Comparison of ENCODE assay signal across 14 cellular contexts in the genomic region with DNA sequence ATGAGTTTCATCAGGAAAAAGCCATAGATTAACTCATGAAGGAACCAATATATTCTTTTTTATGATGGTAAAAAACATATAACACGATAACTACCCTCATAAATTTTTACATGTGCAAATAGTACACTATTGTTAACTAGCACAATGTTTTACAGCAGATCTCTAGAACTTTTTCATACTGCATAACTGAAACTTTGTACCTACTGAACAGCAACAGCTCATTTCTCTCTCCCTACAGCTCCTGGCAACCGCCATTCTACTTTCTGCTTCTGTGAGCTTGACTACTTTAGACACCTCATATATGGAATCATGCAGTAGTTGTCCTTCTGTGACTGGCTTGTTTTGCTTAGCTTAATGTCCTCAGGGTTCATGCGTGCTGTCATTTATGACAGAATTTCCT.
DNase-seq lines count a peak whose midpoint lies in the region; ATAC-seq lines count a peak whose summit lies in the region.
"Had no signal": no experiment of that assay in that cellular context is flagged by ENCODE, and none has a peak within 500 bp of the region (broad histone marks: within the 10 kb centered on the region; RNA-seq: fewer than 3 reads in every experiment).

No MANE protein-coding gene starts in this region.

- H3K9me3 Mint-ChIP-seq in activated CD4-positive, alpha-beta T cell treated with anti-CD3 and anti-CD28 coated beads for 36 hours (ENCODE audit: low read depth): no peaks in the 10 kb centered on the region

- peaks cover 17 to 30% of the 10 kb centered on the region in 2 donors for H3K4me1 ChIP-seq in mucosa of rectum (ENCODE audit: control insufficient read depth in 2 of 2, insufficient read depth in 2 of 2, low read length in 2 of 2)
- H3K4me1 ChIP-seq: HAP-1 had no signal

- peak; percentile 28 for ATAC-seq in activated CD4-positive, alpha-beta T cell treated with anti-CD3 and anti-CD28 coated beads for 36 hours
- ATAC-seq in GM18870 (IDR thresholded peaks at IDR 0.05; ENCODE audit: unreplicated experiment): peak; percentile 49
- ATAC-seq in HG03558 (IDR thresholded peaks at IDR 0.05; ENCODE audit: extremely low read depth, unreplicated experiment): peak; percentile 53

- peaks cover 7% of the 10 kb centered on the region for H3K27me3 Mint-ChIP-seq in activated CD4-positive, alpha-beta T cell treated with anti-CD3 and anti-CD28 coated beads for 36 hours

- H3K27ac ChIP-seq in mucosa of rectum (ENCODE audit: low read depth in 2 of 2, low read length in 2 of 2): peak overlapping the region; percentile 43 to 77
- H3K27ac ChIP-seq: KMS-11 had no signal

- CTCF ChIA-PET in activated CD4-positive, alpha-beta T cell treated with anti-CD3 and anti-CD28 coated beads for 36 hours (lab: Charles Lee): interaction anchor here (0.7 to 1.5 kb wide), 8 partner anchors 13 to 275 kb away, joined by 3 to 6 read pairs (median 3); no protein-coding TSS in a partner anchor

- peak; percentile 38 for DNase-seq in activated CD4-positive, alpha-beta T cell treated with anti-CD3 and anti-CD28 coated beads for 36 hours
- DNase-seq in activated CD4-positive, alpha-beta T cell treated with anti-CD3 and anti-CD28 coated beads, Interleukin-2, amount 50 U/mL, for 1 hour: no peak
- DNase-seq in NCI-H2196 treated with DMSO at 0.1 percent for 48 hours (lab: John Stamatoyannopoulos, UW; ENCODE audit: unreplicated experiment): no peak
- DNase-seq in NCI-H446 treated with DMSO at 0.1 percent for 48 hours (lab: John Stamatoyannopoulos, UW): no peak
- DNase-seq in epidermal melanocyte (ENCODE audit: insufficient read length, low spot score): no peak
- DNase-seq: C1 segment of cervical spinal cord, NCI-H1092, NCI-H1694, NCI-H82 had no signal

- peak overlapping the region in 1 of 2 donors; percentile 25 for H3K4me3 ChIP-seq in mucosa of rectum (ENCODE audit: low read length in 2 of 2)
- H3K4me3 ChIP-seq: HAP-1 had no signal

- no peaks in the 10 kb centered on the region for H3K36me3 ChIP-seq in mucosa of rectum (ENCODE audit: control insufficient read depth in 2 of 2, insufficient read depth in 2 of 2, low read length in 2 of 2)
- H3K36me3 ChIP-seq: HAP-1 had no signal

- peak overlapping the region; percentile 85 for H3K27ac Mint-ChIP-seq in activated CD4-positive, alpha-beta T cell treated with anti-CD3 and anti-CD28 coated beads for 36 hours

- intact Hi-C loops in activated CD4-positive, alpha-beta T cell treated with anti-CD3 and anti-CD28 coated beads for 36 hours (cut with DNase I, micrococcal nuclease): loop anchor here (1.0 to 2.0 kb wide), 5 partner anchors 32 to 234 kb away; no protein-coding TSS in a partner anchor

- POLR2A ChIA-PET in activated CD4-positive, alpha-beta T cell treated with anti-CD3 and anti-CD28 coated beads for 36 hours (lab: Charles Lee): interaction anchor here (0.6 kb wide), 1 partner anchor 221 kb away, joined by 4 read pairs; no protein-coding TSS in a partner anchor

- peaks cover 3% of the 10 kb centered on the region for H3K36me3 Mint-ChIP-seq in activated CD4-positive, alpha-beta T cell treated with anti-CD3 and anti-CD28 coated beads for 36 hours (ENCODE audit: low read depth)

- no peak overlapping the region for H3K4me3 Mint-ChIP-seq in activated CD4-positive, alpha-beta T cell treated with anti-CD3 and anti-CD28 coated beads for 36 hours

- peaks cover 39% of the 10 kb centered on the region for H3K4me1 Mint-ChIP-seq in activated CD4-positive, alpha-beta T cell treated with anti-CD3 and anti-CD28 coated beads for 36 hours

- no peaks in the 10 kb centered on the region for H3K27me3 ChIP-seq in mucosa of rectum (ENCODE audit: control insufficient read depth in 2 of 2, insufficient read depth in 2 of 2, low read length in 2 of 2)

- no peaks in the 10 kb centered on the region for H3K9me3 ChIP-seq in mucosa of rectum (ENCODE audit: control insufficient read depth in 2 of 2, low read length in 2 of 2)
- H3K9me3 ChIP-seq: HAP-1 had no signal

- H3K9ac ChIP-seq in mucosa of rectum (ENCODE audit: low read depth in 1 of 2, low read length in 2 of 2): no peak overlapping the region
- H3K9ac ChIP-seq: KMS-11 had no signal
